ENCODE assay signal across 37 cellular contexts in the genomic region with DNA sequence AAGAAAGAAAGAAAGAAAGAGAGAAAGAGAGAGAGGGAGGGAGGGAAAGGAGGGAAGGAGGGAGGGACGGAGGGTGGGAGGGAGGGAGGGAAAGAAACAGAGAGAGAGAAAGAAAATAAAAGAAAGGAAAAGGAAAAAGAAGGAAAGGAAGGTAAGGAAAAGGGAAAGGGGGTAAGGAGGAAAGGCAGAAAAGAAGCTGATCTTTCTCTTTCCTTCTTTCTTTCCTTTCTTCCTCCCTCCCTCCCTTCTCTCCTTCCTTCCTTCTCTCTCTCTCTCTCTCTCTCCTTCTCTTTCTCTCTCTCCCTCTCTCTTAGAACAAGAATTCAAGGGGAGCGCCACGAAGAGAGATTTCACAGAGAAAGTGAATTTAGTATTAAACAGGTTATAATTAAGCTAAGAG. TPM values are rescaled to one million over a fixed set of nuclear protein-coding genes. Genes with fewer than 3 reads are reported as not detected.
"Had no signal": no experiment of that assay in that cellular context is flagged by ENCODE, and none has a peak within 500 bp of the region (broad histone marks: within the 10 kb centered on the region; RNA-seq: fewer than 3 reads in every experiment).

No MANE protein-coding gene starts in this region.

- DNase-seq: activated effector memory CD4-positive, alpha-beta T cell treated with anti-CD3 and anti-CD28 coated beads, Interleukin-2, amount 50 U/mL, for 16 hours; activated effector memory CD4-positive, alpha-beta T cell treated with Interleukin-2 at 50 U/mL for 16 hours; activated gamma-delta T cell; activated gamma-delta T cell treated with Interleukin-2 at 50 U/mL for 16 hours; activated naive CD4-positive, alpha-beta T cell; activated naive CD4-positive, alpha-beta T cell treated with anti-CD3 and anti-CD28 coated beads for 36 hours; activated naive CD4-positive, alpha-beta T cell treated with anti-CD3 and anti-CD28 coated beads, Interleukin-2, amount 10 ng/mL, durations not matched to agents 7 days and 5 days; activated naive CD4-positive, alpha-beta T cell treated with anti-CD3 and anti-CD28 coated beads, Interleukin-2, amount 50 U/mL, for 16 hours; activated naive CD4-positive, alpha-beta T cell treated with Interleukin-2 at 50 U/mL for 16 hours; activated naive CD8-positive, alpha-beta T cell treated with anti-CD3 and anti-CD28 coated beads, Interleukin-2, amount 50 U/mL, for 24 hours; activated T-cell treated with anti-CD3 and anti-CD28 coated beads for 4 hours; activated T-cell treated with anti-CD3 and anti-CD28 coated beads, Interleukin-2, amount 50 U/mL, for 1 hour; activated T-cell treated with anti-CD3 and anti-CD28 coated beads, Interleukin-2, amount 50 U/mL, for 24 hours; activated T-cell treated with anti-CD3 and anti-CD28 coated beads, Interleukin-2, amount 50 U/mL, for 4 hours; activated T-cell treated with anti-CD3 and anti-CD28 coated beads, Interleukin-2, amount 50 U/mL, for 48 hours; activated T-cell treated with anti-CD3 and anti-CD28 coated beads, Interleukin-2, amount 50 U/mL, for 72 hours; adrenal gland; amniotic stem cell; aorta; brain microvascular endothelial cell; central memory CD4-positive, alpha-beta T cell; cerebellar nuclear complex had no signal

- H3K36me3 Mint-ChIP-seq: activated naive CD4-positive, alpha-beta T cell treated with anti-CD3 and anti-CD28 coated beads, Interleukin-2, amount 10 ng/mL, durations not matched to agents 7 days and 5 days; brain had no signal

- H3K27ac ChIP-seq: adrenal gland, ascending aorta, brain microvascular endothelial cell, breast epithelium, cardiac muscle cell had no signal

- H3K27ac Mint-ChIP-seq: activated naive CD4-positive, alpha-beta T cell treated with anti-CD3 and anti-CD28 coated beads for 36 hours; activated naive CD4-positive, alpha-beta T cell treated with anti-CD3 and anti-CD28 coated beads, Interleukin-2, amount 50 U/mL, for 24 hours; activated naive CD4-positive, alpha-beta T cell treated with anti-CD3 and anti-CD28 coated beads, Interleukin-2, amount 50 U/mL, for 72 hours; activated naive CD8-positive, alpha-beta T cell; activated naive CD8-positive, alpha-beta T cell treated with anti-CD3 and anti-CD28 coated beads, Interleukin-2, amount 50 U/mL, for 24 hours; activated T-cell treated with anti-CD3 and anti-CD28 coated beads, Interleukin-2, amount 50 U/mL, for 24 hours; activated T-cell treated with anti-CD3 and anti-CD28 coated beads, Interleukin-2, amount 50 U/mL, for 72 hours; activated T-helper 1 cell treated with anti-CD3 and anti-CD28 coated beads, Interleukin-12 subunit alpha, Interleukin-12 subunit beta, Interleukin-2, Interleukin-4 antibody, amounts not matched to agents 30 ng/mL and 10 ng/mL and 1 ng/mL, durations not matched to agents 14 hours and 24 hours and 36 hours; activated T-helper 17 cell treated with anti-CD3 and anti-CD28 coated beads, Interleukin-2, amount 50 U/mL, for 72 hours; activated T-helper 2 cell treated with anti-CD3 and anti-CD28 coated beads, Interferon-gamma antibody, Interleukin-2, Interleukin-4, amounts not matched to agents 10 μg/mL and 5 μg/mL and 100 μg/mL, durations not matched to agents 14 hours and 24 hours and 36 hours; brain had no signal

- H3K36me3 ChIP-seq: adrenal gland, ascending aorta, brain microvascular endothelial cell, breast epithelium, cardiac muscle cell had no signal

- ATAC-seq: activated naive CD4-positive, alpha-beta T cell treated with anti-CD3 and anti-CD28 coated beads, Interleukin-2, amount 50 U/mL, for 72 hours; activated naive CD8-positive, alpha-beta T cell treated with anti-CD3 and anti-CD28 coated beads, Interleukin-2, amount 50 U/mL, for 24 hours; activated T-cell treated with anti-CD3 and anti-CD28 coated beads, Interleukin-2, amount 50 U/mL, for 4 hours; activated T-cell treated with anti-CD3 and anti-CD28 coated beads, Interleukin-2, amount 50 U/mL, for 72 hours; activated T-helper 17 cell treated with anti-CD3 and anti-CD28 coated beads, Interleukin-2, amount 50 U/mL, for 72 hours had no signal

- H3K27me3 Mint-ChIP-seq: activated naive CD8-positive, alpha-beta T cell; activated T-cell treated with anti-CD3 and anti-CD28 coated beads, Interleukin-2, amount 50 U/mL, for 24 hours; activated T-helper 17 cell treated with anti-CD3 and anti-CD28 coated beads, Interleukin-2, amount 50 U/mL, for 72 hours had no signal

- H3K4me3 Mint-ChIP-seq: activated naive CD4-positive, alpha-beta T cell treated with anti-CD3 and anti-CD28 coated beads for 36 hours; activated naive CD4-positive, alpha-beta T cell treated with anti-CD3 and anti-CD28 coated beads, Interleukin-2, amount 10 ng/mL, durations not matched to agents 7 days and 5 days; activated naive CD4-positive, alpha-beta T cell treated with anti-CD3 and anti-CD28 coated beads, Interleukin-2, amount 50 U/mL, for 24 hours; activated naive CD8-positive, alpha-beta T cell; activated naive CD8-positive, alpha-beta T cell treated with anti-CD3 and anti-CD28 coated beads, Interleukin-2, amount 50 U/mL, for 24 hours; activated T-cell treated with anti-CD3 and anti-CD28 coated beads, Interleukin-2, amount 50 U/mL, for 24 hours; activated T-cell treated with anti-CD3 and anti-CD28 coated beads, Interleukin-2, amount 50 U/mL, for 4 hours; activated T-cell treated with anti-CD3 and anti-CD28 coated beads, Interleukin-2, amount 50 U/mL, for 72 hours; activated T-helper 1 cell treated with anti-CD3 and anti-CD28 coated beads, Interleukin-12 subunit alpha, Interleukin-12 subunit beta, Interleukin-2, Interleukin-4 antibody, amounts not matched to agents 30 ng/mL and 10 ng/mL and 1 ng/mL, durations not matched to agents 14 hours and 24 hours and 36 hours; activated T-helper 17 cell treated with anti-CD3 and anti-CD28 coated beads, Interleukin-2, amount 50 U/mL, for 72 hours; brain; central memory CD8-positive, alpha-beta T cell had no signal

- FAIRE-seq: astrocyte, bronchial epithelial cell had no signal

- H3K4me1 ChIP-seq: adrenal gland, ascending aorta, breast epithelium had no signal

- H3K4me1 Mint-ChIP-seq: activated naive CD4-positive, alpha-beta T cell treated with anti-CD3 and anti-CD28 coated beads, Interleukin-2, amount 10 ng/mL, durations not matched to agents 7 days and 5 days; activated naive CD4-positive, alpha-beta T cell treated with anti-CD3 and anti-CD28 coated beads, Interleukin-2, amount 50 U/mL, for 24 hours; activated naive CD8-positive, alpha-beta T cell treated with anti-CD3 and anti-CD28 coated beads, Interleukin-2, amount 50 U/mL, for 24 hours; activated T-helper 17 cell treated with anti-CD3 and anti-CD28 coated beads, Interleukin-2, amount 50 U/mL, for 72 hours; brain; central memory CD8-positive, alpha-beta T cell had no signal

- H3K4me3 ChIP-seq: adrenal gland, ascending aorta, breast epithelium, cardiac muscle cell had no signal

- H3K27me3 ChIP-seq: adrenal gland, ascending aorta, brain microvascular endothelial cell, breast epithelium, cardiac muscle cell had no signal

RNA-seq across cellular contexts. Expression of gene TRH, which starts 55.2 kb away (rescaled TPM):
- total RNA-seq: activated naive CD4-positive, alpha-beta T cell treated with anti-CD3 and anti-CD28 coated beads for 36 hours; activated naive CD4-positive, alpha-beta T cell treated with anti-CD3 and anti-CD28 coated beads, Interleukin-2, amount 50 U/mL, for 72 hours; activated T-cell treated with anti-CD3 and anti-CD28 coated beads, Interleukin-2, amount 50 U/mL, for 4 hours; activated T-cell treated with anti-CD3 and anti-CD28 coated beads, Interleukin-2, amount 50 U/mL, for 72 hours; activated T-helper 1 cell treated with anti-CD3 and anti-CD28 coated beads, Interleukin-12 subunit alpha, Interleukin-12 subunit beta, Interleukin-2, Interleukin-4 antibody, amounts not matched to agents 30 ng/mL and 10 ng/mL and 1 ng/mL, durations not matched to agents 14 hours and 24 hours and 36 hours; activated T-helper 17 cell treated with anti-CD3 and anti-CD28 coated beads, Interleukin-2, amount 50 U/mL, for 72 hours; activated T-helper 2 cell treated with anti-CD3 and anti-CD28 coated beads, Interferon-gamma antibody, Interleukin-2, Interleukin-4, amounts not matched to agents 10 μg/mL and 5 μg/mL and 100 μg/mL, durations not matched to agents 14 hours and 24 hours and 36 hours; adrenal gland; aorta; ascending aorta; breast epithelium; bronchial epithelial cell; cardiac septum; chondrocyte had no signal
- polyA plus RNA-seq: aorta had no signal
